ENCODE assay signal across 11 cellular contexts in genomic region chr2:112183327-112184025, GRCh38.
DNase-seq lines count a peak whose midpoint lies in the region; ATAC-seq and TF ChIP-seq lines count a peak whose summit lies in the region.
"Had no signal": no experiment of that assay in that cellular context is flagged by ENCODE, and none has a peak within 500 bp of the region (broad histone marks: within the 10 kb centered on the region; RNA-seq: fewer than 3 reads in every experiment).

No MANE protein-coding gene starts in this region.

- H3K36me3 Mint-ChIP-seq in activated naive CD4-positive, alpha-beta T cell treated with anti-CD3 and anti-CD28 coated beads, Interleukin-2, amount 10 ng/mL, durations not matched to agents 7 days and 5 days = peaks cover 21% of the 10 kb centered on the region
- H3K36me3 Mint-ChIP-seq in T-helper 2 cell treated with Interferon-gamma antibody and Interleukin-4, amounts not matched to agents 5 μg/mL and 100 μg/mL, for 36 hours (ENCODE audit: low read depth) = peaks cover 18% of the 10 kb centered on the region

- peak overlapping the region; percentile 79 for H3K4me3 Mint-ChIP-seq in activated naive CD4-positive, alpha-beta T cell treated with anti-CD3 and anti-CD28 coated beads, Interleukin-2, amount 10 ng/mL, durations not matched to agents 7 days and 5 days
- peak overlapping the region; percentile 82 for H3K4me3 Mint-ChIP-seq in T-helper 2 cell treated with Interferon-gamma antibody and Interleukin-4, amounts not matched to agents 5 μg/mL and 100 μg/mL, for 36 hours
- H3K4me3 Mint-ChIP-seq: central memory CD8-positive, alpha-beta T cell had no signal

- H3K27me3 Mint-ChIP-seq in activated naive CD4-positive, alpha-beta T cell treated with anti-CD3 and anti-CD28 coated beads, Interleukin-2, amount 10 ng/mL, durations not matched to agents 7 days and 5 days = no peaks in the 10 kb centered on the region
- no peaks in the 10 kb centered on the region for H3K27me3 Mint-ChIP-seq in T-helper 2 cell treated with Interferon-gamma antibody and Interleukin-4, amounts not matched to agents 5 μg/mL and 100 μg/mL, for 36 hours (ENCODE audit: low read depth)

- H3K4me1 Mint-ChIP-seq in activated naive CD4-positive, alpha-beta T cell treated with anti-CD3 and anti-CD28 coated beads, Interleukin-2, amount 10 ng/mL, durations not matched to agents 7 days and 5 days = peaks cover 71% of the 10 kb centered on the region
- H3K4me1 Mint-ChIP-seq in T-helper 2 cell treated with Interferon-gamma antibody and Interleukin-4, amounts not matched to agents 5 μg/mL and 100 μg/mL, for 36 hours (ENCODE audit: low read depth) = peaks cover 51% of the 10 kb centered on the region

- no peak for TF ChIP-seq CTCF in choroid plexus epithelial cell (conservative IDR thresholded peaks at IDR 0.05; ENCODE audit: low read depth, low read length)

- no peaks in the 10 kb centered on the region for H3K9me3 Mint-ChIP-seq in activated naive CD4-positive, alpha-beta T cell treated with anti-CD3 and anti-CD28 coated beads, Interleukin-2, amount 10 ng/mL, durations not matched to agents 7 days and 5 days
- H3K9me3 Mint-ChIP-seq in T-helper 2 cell treated with Interferon-gamma antibody and Interleukin-4, amounts not matched to agents 5 μg/mL and 100 μg/mL, for 36 hours = no peaks in the 10 kb centered on the region
- H3K9me3 Mint-ChIP-seq: central memory CD8-positive, alpha-beta T cell had no signal

- ATAC-seq in HG03520 (IDR thresholded peaks at IDR 0.05; ENCODE audit: unreplicated experiment) = no peak

- H3K4me3 ChIP-seq in choroid plexus epithelial cell (ENCODE audit: low read depth, low read length) = no peak overlapping the region
- H3K4me3 ChIP-seq: SK-N-MC had no signal

- peak overlapping the region; percentile 90 for H3K27ac Mint-ChIP-seq in activated naive CD4-positive, alpha-beta T cell treated with anti-CD3 and anti-CD28 coated beads, Interleukin-2, amount 10 ng/mL, durations not matched to agents 7 days and 5 days
- H3K27ac Mint-ChIP-seq in T-helper 2 cell treated with Interferon-gamma antibody and Interleukin-4, amounts not matched to agents 5 μg/mL and 100 μg/mL, for 36 hours = peak overlapping the region; percentile 79

- CTCF ChIA-PET in activated naive CD4-positive, alpha-beta T cell treated with anti-CD3 and anti-CD28 coated beads, Interleukin-2, amount 10 ng/mL, durations not matched to agents 7 days and 5 days (lab: Charles Lee) = interaction anchor here (0.9 kb wide), 1 partner anchor 542 kb away, joined by 3 read pairs; no protein-coding TSS in a partner anchor

- DNase-seq in activated naive CD4-positive, alpha-beta T cell treated with anti-CD3 and anti-CD28 coated beads, Interleukin-2, amount 10 ng/mL, durations not matched to agents 7 days and 5 days = peak; percentile 31
- no peak for DNase-seq in activated naive CD4-positive, alpha-beta T cell treated with anti-CD3 and anti-CD28 coated beads, Interleukin-2, amount 50 U/mL, for 16 hours
- no peak for DNase-seq in T-helper 2 cell treated with Interferon-gamma antibody and Interleukin-4, amounts not matched to agents 5 μg/mL and 100 μg/mL, for 36 hours (ENCODE audit: low spot score)
- DNase-seq in choroid plexus epithelial cell (ENCODE audit: low read depth) (peak; percentile 23), NCI-H187 treated with DMSO at 0.1 percent for 48 hours (lab: John Stamatoyannopoulos, UW) (no peak), AG08395 (ENCODE audit: low spot score) (no peak), NCI-H1694 (lab: John Stamatoyannopoulos, UW) (no peak)
- DNase-seq: kidney had no signal

Comparison
In these comparisons a context has a peak if more than half of its experiments do, and no peak if none do; other contexts are left out.
1. DNase-seq: peak in activated naive CD4-positive, alpha-beta T cell treated with anti-CD3 and anti-CD28 coated beads, Interleukin-2, amount 10 ng/mL, durations not matched to agents 7 days and 5 days (single experiment) and choroid plexus epithelial cell (single experiment); none in activated naive CD4-positive, alpha-beta T cell treated with anti-CD3 and anti-CD28 coated beads, Interleukin-2, amount 50 U/mL, for 16 hours (single experiment), T-helper 2 cell treated with Interferon-gamma antibody and Interleukin-4, amounts not matched to agents 5 μg/mL and 100 μg/mL, for 36 hours (single experiment), NCI-H187 treated with DMSO at 0.1 percent for 48 hours (single experiment), AG08395 (single experiment) and NCI-H1694 (single experiment).